Comparison of ENCODE assay signal across 22 cellular contexts in genomic region chr1:93150729-93151128, GRCh38.
"Had no signal": no experiment of that assay in that cellular context is flagged by ENCODE, and none has a peak within 500 bp of the region (broad histone marks: within the 10 kb centered on the region; RNA-seq: fewer than 3 reads in every experiment).

No MANE protein-coding gene starts in this region.

- H3K4me3 Mint-ChIP-seq: activated CD4-positive, alpha-beta memory T cell treated with anti-CD3 and anti-CD28 coated beads, Interleukin-2, amount 10 ng/mL, durations not matched to agents 7 days and 5 days; activated CD8-positive, alpha-beta memory T cell treated with anti-CD3 and anti-CD28 coated beads, Interleukin-2, amount 10 ng/mL, durations not matched to agents 7 days and 5 days; activated naive CD4-positive, alpha-beta T cell treated with anti-CD3 and anti-CD28 coated beads, Interleukin-2, amount 50 U/mL, for 24 hours; endodermal cell; mesothelial cell of epicardium; neural progenitor cell had no signal

- H3K27ac ChIP-seq: body of pancreas, epithelial cell of prostate, lower lobe of right lung, neural progenitor cell, right atrium auricular region, tibial nerve had no signal

- H3K27me3 ChIP-seq: body of pancreas, neural progenitor cell, right atrium auricular region, tibial nerve had no signal

- DNase-seq: activated CD4-positive, alpha-beta memory T cell treated with anti-CD3 and anti-CD28 coated beads, Interleukin-2, amount 10 ng/mL, durations not matched to agents 7 days and 5 days; activated CD4-positive, alpha-beta T cell treated with anti-CD3 and anti-CD28 coated beads for 48 hours; activated CD4-positive, CD25-positive, alpha-beta regulatory T cell; activated CD8-positive, alpha-beta memory T cell treated with anti-CD3 and anti-CD28 coated beads, Interleukin-2, amount 10 ng/mL, durations not matched to agents 7 days and 5 days; activated gamma-delta T cell; body of pancreas; dermis blood vessel endothelial cell; endodermal cell; foreskin fibroblast; left colon; lower lobe of right lung; stimulated activated CD4-positive, alpha-beta T cell treated with anti-CD3 and anti-CD28 coated beads, Interleukin-12 subunit alpha, Interleukin-12 subunit beta, amount 100 ng/mL, for 4 hours; stimulated activated CD4-positive, alpha-beta T cell treated with anti-CD3 and anti-CD28 coated beads, Interleukin-1b, Interleukin-23, amount 100 ng/mL, for 48 hours; stimulated activated CD8-positive, alpha-beta memory T cell treated with anti-CD3 and anti-CD28 coated beads, Interleukin-4, amount 100 ng/mL, for 48 hours; stimulated activated naive CD8-positive, alpha-beta T cell treated with anti-CD3 and anti-CD28 coated beads, Interleukin-15, Interleukin-2, amounts not matched to agents 100 U/mL and 50 U/mL, for 24 hours had no signal

- H3K4me1 ChIP-seq: lower lobe of right lung, neural progenitor cell had no signal

- H3K4me3 ChIP-seq: body of pancreas, lower lobe of right lung, neural progenitor cell, right atrium auricular region, tibial nerve had no signal

- ATAC-seq: activated CD8-positive, alpha-beta memory T cell treated with anti-CD3 and anti-CD28 coated beads, Interleukin-2, amount 10 ng/mL, durations not matched to agents 7 days and 5 days; body of pancreas; lower lobe of right lung; stimulated activated naive CD8-positive, alpha-beta T cell treated with anti-CD3 and anti-CD28 coated beads, Interleukin-15, Interleukin-2, amounts not matched to agents 100 U/mL and 50 U/mL, for 24 hours had no signal

- H3K4me1 Mint-ChIP-seq: endodermal cell, mesothelial cell of epicardium, neural progenitor cell had no signal

- H3K27ac Mint-ChIP-seq: activated CD4-positive, alpha-beta memory T cell treated with anti-CD3 and anti-CD28 coated beads, Interleukin-2, amount 10 ng/mL, durations not matched to agents 7 days and 5 days; activated naive CD4-positive, alpha-beta T cell treated with anti-CD3 and anti-CD28 coated beads, Interleukin-2, amount 50 U/mL, for 24 hours; mesothelial cell of epicardium; neural progenitor cell; progenitor cell of endocrine pancreas had no signal

- H3K27me3 Mint-ChIP-seq: activated CD4-positive, alpha-beta memory T cell treated with anti-CD3 and anti-CD28 coated beads, Interleukin-2, amount 10 ng/mL, durations not matched to agents 7 days and 5 days; activated CD8-positive, alpha-beta memory T cell treated with anti-CD3 and anti-CD28 coated beads, Interleukin-2, amount 10 ng/mL, durations not matched to agents 7 days and 5 days; activated naive CD4-positive, alpha-beta T cell treated with anti-CD3 and anti-CD28 coated beads, Interleukin-2, amount 50 U/mL, for 24 hours; progenitor cell of endocrine pancreas had no signal

- H3K9me3 Mint-ChIP-seq: activated CD4-positive, alpha-beta memory T cell treated with anti-CD3 and anti-CD28 coated beads, Interleukin-2, amount 10 ng/mL, durations not matched to agents 7 days and 5 days; activated naive CD4-positive, alpha-beta T cell treated with anti-CD3 and anti-CD28 coated beads, Interleukin-2, amount 50 U/mL, for 24 hours; endodermal cell; mesothelial cell of epicardium; neural progenitor cell had no signal

- H3K9me3 ChIP-seq: body of pancreas, lower lobe of right lung, right atrium auricular region, tibial nerve had no signal
